ENCODE assay signal across 26 cellular contexts in genomic region chr17:16075949-16076348, GRCh38.
"Had no signal": no experiment of that assay in that cellular context is flagged by ENCODE, and none has a peak within 500 bp of the region (broad histone marks: within the 10 kb centered on the region; RNA-seq: fewer than 3 reads in every experiment).

No MANE protein-coding gene starts in this region.

- FAIRE-seq: frontal cortex had no signal

- H3K9me3 ChIP-seq: colonic mucosa, heart left ventricle, psoas muscle, thoracic aorta had no signal

- H2AFZ ChIP-seq: neural progenitor cell, parathyroid adenoma had no signal

- H3K4me1 ChIP-seq: colonic mucosa, heart left ventricle, neural progenitor cell, parathyroid adenoma, psoas muscle had no signal

- H3K4me1 Mint-ChIP-seq: endodermal cell; neural progenitor cell; stimulated activated naive B cell treated with anti-CD40 and anti-IgM and Interleukin-4, amounts not matched to agents 10 μg/mL and 1 μg/mL and 100 μg/mL, for 72 hours; stimulated activated naive CD8-positive, alpha-beta T cell treated with anti-CD3 and anti-CD28 coated beads, Interleukin-15, amount 100 ng/mL, for 72 hours had no signal

- H3K27ac Mint-ChIP-seq: endodermal cell; natural killer cell treated with Interleukin-12 subunit alpha and Interleukin-12 subunit beta and Interleukin-15 and Interleukin-18, amount 100 ng/mL, for 72 hours; neural progenitor cell; stimulated activated naive B cell treated with anti-CD40 and anti-IgM and Interleukin-4, amounts not matched to agents 10 μg/mL and 1 μg/mL and 100 μg/mL, for 72 hours had no signal

- H3K4me2 ChIP-seq: neural progenitor cell had no signal

- H3K4me3 Mint-ChIP-seq: endodermal cell; natural killer cell treated with Interleukin-12 subunit alpha and Interleukin-12 subunit beta and Interleukin-15 and Interleukin-18, amount 100 ng/mL, for 72 hours; neural progenitor cell; stimulated activated naive B cell treated with anti-CD40 and anti-IgM and Interleukin-4, amounts not matched to agents 10 μg/mL and 1 μg/mL and 100 μg/mL, for 72 hours; stimulated activated naive CD8-positive, alpha-beta T cell treated with anti-CD3 and anti-CD28 coated beads, Interleukin-15, amount 100 ng/mL, for 72 hours had no signal

- DNase-seq: colonic mucosa; dermis blood vessel endothelial cell; effector CD4-positive, alpha-beta T cell; endodermal cell; heart left ventricle; hippocampal formation; left colon; left ventricle myocardium superior; mesenchymal stem cell; midbrain; occipital lobe; psoas muscle; retina; stimulated activated CD4-positive, alpha-beta T cell treated with anti-CD3 and anti-CD28 coated beads, Interleukin-2, amount 100 ng/mL, for 24 hours; stimulated activated CD4-positive, alpha-beta T cell treated with anti-CD3 and anti-CD28 coated beads, Interleukin-4, amount 100 ng/mL, for 4 hours; stimulated activated naive B cell treated with anti-CD40 and anti-IgM and Interleukin-4, amounts not matched to agents 10 μg/mL and 1 μg/mL and 100 μg/mL, for 72 hours; stimulated activated naive CD8-positive, alpha-beta T cell treated with anti-CD3 and anti-CD28 coated beads, Interleukin-15, amount 100 ng/mL, for 72 hours; substantia nigra; trophoblast cell had no signal

- H3K9me3 Mint-ChIP-seq: natural killer cell treated with Interleukin-12 subunit alpha and Interleukin-12 subunit beta and Interleukin-15 and Interleukin-18, amount 100 ng/mL, for 72 hours; neural progenitor cell; stimulated activated naive B cell treated with anti-CD40 and anti-IgM and Interleukin-4, amounts not matched to agents 10 μg/mL and 1 μg/mL and 100 μg/mL, for 72 hours; stimulated activated naive CD8-positive, alpha-beta T cell treated with anti-CD3 and anti-CD28 coated beads, Interleukin-15, amount 100 ng/mL, for 72 hours had no signal

- H3K27me3 Mint-ChIP-seq: natural killer cell treated with Interleukin-12 subunit alpha and Interleukin-12 subunit beta and Interleukin-15 and Interleukin-18, amount 100 ng/mL, for 72 hours; stimulated activated naive B cell treated with anti-CD40 and anti-IgM and Interleukin-4, amounts not matched to agents 10 μg/mL and 1 μg/mL and 100 μg/mL, for 72 hours; stimulated activated naive CD8-positive, alpha-beta T cell treated with anti-CD3 and anti-CD28 coated beads, Interleukin-15, amount 100 ng/mL, for 72 hours had no signal

- H3K9ac ChIP-seq: neural progenitor cell, parathyroid adenoma had no signal

- H3K4me3 ChIP-seq: colonic mucosa, heart left ventricle, lung, neural progenitor cell, psoas muscle, thoracic aorta had no signal

- H3K79me2 ChIP-seq: parathyroid adenoma had no signal

- H3K27ac ChIP-seq: colonic mucosa, heart left ventricle, neural progenitor cell, parathyroid adenoma, psoas muscle, thoracic aorta had no signal

- ATAC-seq: heart left ventricle; left colon; left ventricle myocardium superior; natural killer cell treated with Interleukin-12 subunit alpha and Interleukin-12 subunit beta and Interleukin-15 and Interleukin-18, amount 100 ng/mL, for 72 hours; psoas muscle; sciatic nerve; stimulated activated naive B cell treated with anti-CD40 and anti-IgM and Interleukin-4, amounts not matched to agents 10 μg/mL and 1 μg/mL and 100 μg/mL, for 72 hours; stimulated activated naive CD8-positive, alpha-beta T cell treated with anti-CD3 and anti-CD28 coated beads, Interleukin-15, amount 100 ng/mL, for 72 hours had no signal

- H3K27me3 ChIP-seq: colonic mucosa, heart left ventricle, neural progenitor cell had no signal
